ENCODE assay signal across 16 cellular contexts in the genomic region with DNA sequence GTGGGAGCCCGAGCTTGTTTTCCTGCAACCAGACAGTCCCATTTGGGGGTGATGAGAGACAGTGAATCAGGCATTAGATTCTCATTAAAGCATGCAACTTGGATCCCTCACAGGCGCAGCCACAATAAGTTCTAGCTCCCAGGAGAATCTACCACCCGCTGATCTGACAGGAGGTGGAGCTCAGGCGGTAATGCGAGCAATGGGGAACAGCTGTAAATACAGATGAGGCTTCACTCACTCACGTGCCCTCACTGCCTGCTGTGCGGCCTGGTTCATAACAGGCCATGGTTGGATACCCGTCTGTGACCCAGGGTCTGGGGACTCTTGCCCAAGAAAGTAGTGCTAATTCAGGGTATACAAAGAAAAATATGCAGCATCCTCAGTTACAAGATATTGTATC.
DNase-seq lines count a peak whose midpoint lies in the region; ATAC-seq lines count a peak whose summit lies in the region.
"Had no signal": no experiment of that assay in that cellular context is flagged by ENCODE, and none has a peak within 500 bp of the region (broad histone marks: within the 10 kb centered on the region; RNA-seq: fewer than 3 reads in every experiment).

No MANE protein-coding gene starts in this region.

- H2BK120ac ChIP-seq in mesenchymal stem cell (ENCODE audit: low read depth, low read length): no peak overlapping the region

- H3K9me3 ChIP-seq in mesenchymal stem cell (ENCODE audit: control insufficient read depth, low read length): peaks cover 10% of the 10 kb centered on the region

- ATAC-seq in Right ventricle myocardium inferior: no peak
- no peak for ATAC-seq in left colon

- H3K4me1 Mint-ChIP-seq in immature natural killer cell: no peaks in the 10 kb centered on the region
- H3K4me1 Mint-ChIP-seq: CD4-positive, alpha-beta memory T cell had no signal

- peak overlapping the region in 1 of 2 experiments; percentile 57 for H3K18ac ChIP-seq in mesenchymal stem cell (ENCODE audit: low read depth in 1 of 2, low read length in 2 of 2)

- DNase-seq in NCI-H2107 treated with DMSO at 0.1 percent for 48 hours (lab: John Stamatoyannopoulos, UW; ENCODE audit: unreplicated experiment) (peak; percentile 3), NCI-H2107 (lab: John Stamatoyannopoulos, UW) (no peak), brain pericyte (ENCODE audit: low read depth, low spot score) (peak; percentile 91), mesenchymal stem cell (no peak), immature natural killer cell (no peak), Right ventricle myocardium inferior (ENCODE audit: missing footprints) (no peak), left colon (no peak)
- DNase-seq in activated effector memory CD4-positive, alpha-beta T cell treated with Interleukin-2 at 50 U/mL for 16 hours: no peak
- DNase-seq: Calu3; CD4-positive, alpha-beta memory T cell; MV-4-11; NCI-H1417; NCI-H187 treated with DMSO at 0.1 percent for 48 hours; NCI-H510A treated with DMSO at 0.1 percent for 48 hours; SIG-M5 had no signal

- no peak overlapping the region for H3K9ac ChIP-seq in mesenchymal stem cell (ENCODE audit: low read length)

- WGBS in mesenchymal stem cell: 77% methylated on average over 7 of the region's 8 CpGs

- no peak overlapping the region for H3K4me2 ChIP-seq in mesenchymal stem cell (ENCODE audit: low read length, poor library complexity, severe bottlenecking)

- no peaks in the 10 kb centered on the region for H3K36me3 Mint-ChIP-seq in immature natural killer cell
- H3K36me3 Mint-ChIP-seq: CD4-positive, alpha-beta memory T cell had no signal

- H3K4me1 ChIP-seq in mesenchymal stem cell (ENCODE audit: control insufficient read depth, insufficient read depth, low read depth, low read length): peaks cover 2% of the 10 kb centered on the region

- H3K23ac ChIP-seq in mesenchymal stem cell (ENCODE audit: low read length in 2 of 2): no peak overlapping the region

- no peak overlapping the region for H4K91ac ChIP-seq in mesenchymal stem cell (ENCODE audit: low read length)

- no peak overlapping the region for H2BK5ac ChIP-seq in mesenchymal stem cell (ENCODE audit: low read depth, low read length, poor library complexity, severe bottlenecking)

- peaks cover 0 to 13% (median 6%) of the 10 kb centered on the region in 6 donors for H3K9me3 Mint-ChIP-seq in immature natural killer cell

- intact Hi-C loops in Right ventricle myocardium inferior (cut with DNase I): no loop called here
- intact Hi-C loops in left colon (cut with DNase I, micrococcal nuclease): no loop called here

- peaks cover 0 to 4% (median 2%) of the 10 kb centered on the region in 3 donors for H3K27me3 Mint-ChIP-seq in immature natural killer cell (ENCODE audit: low read depth in 3 of 3)
- H3K27me3 Mint-ChIP-seq: CD4-positive, alpha-beta memory T cell had no signal

- H3K4ac ChIP-seq in mesenchymal stem cell (ENCODE audit: low read depth in 1 of 2, low read length in 2 of 2): no peak overlapping the region

- no peak overlapping the region for H2AFZ ChIP-seq in mesenchymal stem cell (ENCODE audit: low read depth, low read length)

- no peak overlapping the region for H3K27ac ChIP-seq in mesenchymal stem cell (ENCODE audit: low read length, poor library complexity, severe bottlenecking)
- H3K27ac ChIP-seq: 22Rv1 had no signal

- H3K79me1 ChIP-seq in mesenchymal stem cell (replicated peaks; ENCODE audit: low read length, poor library complexity, severe bottlenecking): no peaks in the 10 kb centered on the region

- no peak overlapping the region for H3K4me3 Mint-ChIP-seq in immature natural killer cell
- H3K4me3 Mint-ChIP-seq: CD4-positive, alpha-beta memory T cell had no signal

- peak overlapping the region; percentile 44 for H2BK15ac ChIP-seq in mesenchymal stem cell (ENCODE audit: low read depth, poor library complexity, severe bottlenecking)

- H2BK12ac ChIP-seq in mesenchymal stem cell (ENCODE audit: low read length in 2 of 2): peak overlapping the region in 1 of 2 experiments; percentile 94

- no peak overlapping the region for H4K8ac ChIP-seq in mesenchymal stem cell (ENCODE audit: low read length)

- H2AK5ac ChIP-seq in mesenchymal stem cell (ENCODE audit: low read length, severe bottlenecking): no peak overlapping the region

- peaks cover 0 to under 1% of the 10 kb centered on the region in 2 experiments for H3K27me3 ChIP-seq in mesenchymal stem cell (ENCODE audit: control insufficient read depth in 1 of 2, insufficient read depth in 1 of 2, low read length in 2 of 2)

- H3K27ac Mint-ChIP-seq in immature natural killer cell: no peak overlapping the region
- H3K27ac Mint-ChIP-seq: CD4-positive, alpha-beta memory T cell had no signal

- H3K14ac ChIP-seq in mesenchymal stem cell (ENCODE audit: low read length in 2 of 2): no peak overlapping the region

- H3K36me3 ChIP-seq in mesenchymal stem cell (ENCODE audit: control insufficient read depth in 1 of 2, insufficient read depth in 2 of 2, low read depth in 1 of 2, low read length in 2 of 2): no peaks in the 10 kb centered on the region

- H3K4me3 ChIP-seq in mesenchymal stem cell (ENCODE audit: insufficient read depth in 1 of 2, low read depth in 1 of 2, low read length in 2 of 2): no peak overlapping the region

Comparison
In these comparisons a context has a peak if more than half of its experiments do, and no peak if none do; other contexts are left out.
1. DNase-seq: peak in NCI-H2107 treated with DMSO at 0.1 percent for 48 hours (single experiment) and brain pericyte (single experiment); none in NCI-H2107 (single experiment), mesenchymal stem cell (single experiment), immature natural killer cell (0 of 3), activated effector memory CD4-positive, alpha-beta T cell treated with Interleukin-2 at 50 U/mL for 16 hours (single experiment), Right ventricle myocardium inferior (single experiment) and left colon (0 of 2).